In genomic region chr13:51803422-51804294, GRCh38 we compare ENCODE assay signal across 1 cellular context.
A peak's percentile ranks its signal among the peaks of the same experiment; 100 is the strongest.
TF ChIP-seq lines count a peak whose summit lies in the region.

DHRS12 (minus strand) TSS chr13:51804163; CDS start chr13:51799659, 4,504 bp downstream.

TF ChIP-seq in GM12878, 131 proteins besides CTCF, POLR2A, EP300 and RAD21 (continued from another document and continues in another):
- TF ChIP-seq ZNF592 (IDR thresholded peaks at IDR 0.05) (0 out of 2 replicates have a peak, but pooled peaks have one; percentile 67), BRCA1 (IDR thresholded peaks at IDR 0.05; ENCODE audit: low read depth, low read length) (no peak; the same call in 1 of the 2 replicates), HDGF (IDR thresholded peaks at IDR 0.05) (no peak), EED (IDR thresholded peaks at IDR 0.05; ENCODE audit: low read depth) (no peak), RCOR1 (conservative IDR thresholded peaks at IDR 0.05; ENCODE audit: low read depth, low read length) (no peak), SIN3A (IDR thresholded peaks at IDR 0.05; ENCODE audit: low read depth, low read length) (no peak; the same call in 1 of the 2 replicates), GATAD2B (conservative IDR thresholded peaks at IDR 0.05; ENCODE audit: low read depth) (peak; percentile 92), STAT1 (conservative IDR thresholded peaks at IDR 0.05) (no peak; the same call in 1 of the 2 replicates), CHD1 (IDR thresholded peaks at IDR 0.05; ENCODE audit: low read depth, low read length) (no peak), ZNF274 (IDR thresholded peaks at IDR 0.05; ENCODE audit: insufficient read depth, insufficient read length) (no peak), NKRF (conservative IDR thresholded peaks at IDR 0.05) (peak; percentile 91), NFIC (IDR thresholded peaks at IDR 0.05; ENCODE audit: low read depth, low read length) (no peak), EZH2 (IDR thresholded peaks at IDR 0.05; ENCODE audit: borderline replicate concordance, control insufficient read depth, low read depth, low read length) (no peak), NFXL1 (IDR thresholded peaks at IDR 0.05; ENCODE audit: borderline replicate concordance) (no peak), ZNF207 (IDR thresholded peaks at IDR 0.05; ENCODE audit: borderline replicate concordance) (peak; percentile 79; the same call in 1 of the 2 replicates), IKZF1 (conservative IDR thresholded peaks at IDR 0.05) (peak; percentile 92), STAT3 (IDR thresholded peaks at IDR 0.05; ENCODE audit: low read depth, low read length) (no peak), IKZF2 (IDR thresholded peaks at IDR 0.05) (peak; percentile 10 to 30; a peak in 2 of 4 replicates), SREBF1 (IDR thresholded peaks at IDR 0.05; ENCODE audit: low read length) (no peak), MXI1 (IDR thresholded peaks at IDR 0.05; ENCODE audit: low read depth, low read length) (no peak), RAD51 (IDR thresholded peaks at IDR 0.05) (peak; percentile 55), USF1 (IDR thresholded peaks at IDR 0.05; ENCODE audit: borderline replicate concordance, extremely low read length, insufficient read depth, low read depth, low read length) (peak; percentile 89), CREB1 (IDR thresholded peaks at IDR 0.05; ENCODE audit: low read depth) (peak; percentile 81), CBX3 (IDR thresholded peaks at IDR 0.05; ENCODE audit: borderline replicate concordance, low read depth) (no peak), CEBPZ (IDR thresholded peaks at IDR 0.05; ENCODE audit: low read depth, low read length) (no peak), TCF12 (IDR thresholded peaks at IDR 0.05; ENCODE audit: low read depth, low read length) (0 out of 2 replicates have a peak, but pooled peaks have one; percentile 2), SREBF2 (IDR thresholded peaks at IDR 0.05; ENCODE audit: low read length) (no peak)
- TF ChIP-seq, protein P1, sequence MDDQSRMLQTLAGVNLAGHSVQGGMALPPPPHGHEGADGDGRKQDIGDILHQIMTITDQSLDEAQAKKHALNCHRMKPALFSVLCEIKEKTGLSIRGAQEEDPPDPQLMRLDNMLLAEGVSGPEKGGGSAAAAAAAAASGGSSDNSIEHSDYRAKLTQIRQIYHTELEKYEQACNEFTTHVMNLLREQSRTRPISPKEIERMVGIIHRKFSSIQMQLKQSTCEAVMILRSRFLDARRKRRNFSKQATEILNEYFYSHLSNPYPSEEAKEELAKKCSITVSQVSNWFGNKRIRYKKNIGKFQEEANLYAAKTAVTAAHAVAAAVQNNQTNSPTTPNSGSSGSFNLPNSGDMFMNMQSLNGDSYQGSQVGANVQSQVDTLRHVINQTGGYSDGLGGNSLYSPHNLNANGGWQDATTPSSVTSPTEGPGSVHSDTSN (IDR thresholded peaks at IDR 0.05; ENCODE audit: insufficient replicate concordance, low read depth, low read length), result no peak
- TF ChIP-seq, protein P2, sequence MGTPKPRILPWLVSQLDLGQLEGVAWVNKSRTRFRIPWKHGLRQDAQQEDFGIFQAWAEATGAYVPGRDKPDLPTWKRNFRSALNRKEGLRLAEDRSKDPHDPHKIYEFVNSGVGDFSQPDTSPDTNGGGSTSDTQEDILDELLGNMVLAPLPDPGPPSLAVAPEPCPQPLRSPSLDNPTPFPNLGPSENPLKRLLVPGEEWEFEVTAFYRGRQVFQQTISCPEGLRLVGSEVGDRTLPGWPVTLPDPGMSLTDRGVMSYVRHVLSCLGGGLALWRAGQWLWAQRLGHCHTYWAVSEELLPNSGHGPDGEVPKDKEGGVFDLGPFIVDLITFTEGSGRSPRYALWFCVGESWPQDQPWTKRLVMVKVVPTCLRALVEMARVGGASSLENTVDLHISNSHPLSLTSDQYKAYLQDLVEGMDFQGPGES (IDR thresholded peaks at IDR 0.05), result no peak
- TF ChIP-seq, protein P3, sequence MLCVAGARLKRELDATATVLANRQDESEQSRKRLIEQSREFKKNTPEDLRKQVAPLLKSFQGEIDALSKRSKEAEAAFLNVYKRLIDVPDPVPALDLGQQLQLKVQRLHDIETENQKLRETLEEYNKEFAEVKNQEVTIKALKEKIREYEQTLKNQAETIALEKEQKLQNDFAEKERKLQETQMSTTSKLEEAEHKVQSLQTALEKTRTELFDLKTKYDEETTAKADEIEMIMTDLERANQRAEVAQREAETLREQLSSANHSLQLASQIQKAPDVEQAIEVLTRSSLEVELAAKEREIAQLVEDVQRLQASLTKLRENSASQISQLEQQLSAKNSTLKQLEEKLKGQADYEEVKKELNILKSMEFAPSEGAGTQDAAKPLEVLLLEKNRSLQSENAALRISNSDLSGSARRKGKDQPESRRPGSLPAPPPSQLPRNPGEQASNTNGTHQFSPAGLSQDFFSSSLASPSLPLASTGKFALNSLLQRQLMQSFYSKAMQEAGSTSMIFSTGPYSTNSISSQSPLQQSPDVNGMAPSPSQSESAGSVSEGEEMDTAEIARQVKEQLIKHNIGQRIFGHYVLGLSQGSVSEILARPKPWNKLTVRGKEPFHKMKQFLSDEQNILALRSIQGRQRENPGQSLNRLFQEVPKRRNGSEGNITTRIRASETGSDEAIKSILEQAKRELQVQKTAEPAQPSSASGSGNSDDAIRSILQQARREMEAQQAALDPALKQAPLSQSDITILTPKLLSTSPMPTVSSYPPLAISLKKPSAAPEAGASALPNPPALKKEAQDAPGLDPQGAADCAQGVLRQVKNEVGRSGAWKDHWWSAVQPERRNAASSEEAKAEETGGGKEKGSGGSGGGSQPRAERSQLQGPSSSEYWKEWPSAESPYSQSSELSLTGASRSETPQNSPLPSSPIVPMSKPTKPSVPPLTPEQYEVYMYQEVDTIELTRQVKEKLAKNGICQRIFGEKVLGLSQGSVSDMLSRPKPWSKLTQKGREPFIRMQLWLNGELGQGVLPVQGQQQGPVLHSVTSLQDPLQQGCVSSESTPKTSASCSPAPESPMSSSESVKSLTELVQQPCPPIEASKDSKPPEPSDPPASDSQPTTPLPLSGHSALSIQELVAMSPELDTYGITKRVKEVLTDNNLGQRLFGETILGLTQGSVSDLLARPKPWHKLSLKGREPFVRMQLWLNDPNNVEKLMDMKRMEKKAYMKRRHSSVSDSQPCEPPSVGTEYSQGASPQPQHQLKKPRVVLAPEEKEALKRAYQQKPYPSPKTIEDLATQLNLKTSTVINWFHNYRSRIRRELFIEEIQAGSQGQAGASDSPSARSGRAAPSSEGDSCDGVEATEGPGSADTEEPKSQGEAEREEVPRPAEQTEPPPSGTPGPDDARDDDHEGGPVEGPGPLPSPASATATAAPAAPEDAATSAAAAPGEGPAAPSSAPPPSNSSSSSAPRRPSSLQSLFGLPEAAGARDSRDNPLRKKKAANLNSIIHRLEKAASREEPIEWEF (IDR thresholded peaks at IDR 0.05; ENCODE audit: insufficient replicate concordance, low read depth, low read length), result peak; percentile 67
- TF ChIP-seq, protein P4, sequence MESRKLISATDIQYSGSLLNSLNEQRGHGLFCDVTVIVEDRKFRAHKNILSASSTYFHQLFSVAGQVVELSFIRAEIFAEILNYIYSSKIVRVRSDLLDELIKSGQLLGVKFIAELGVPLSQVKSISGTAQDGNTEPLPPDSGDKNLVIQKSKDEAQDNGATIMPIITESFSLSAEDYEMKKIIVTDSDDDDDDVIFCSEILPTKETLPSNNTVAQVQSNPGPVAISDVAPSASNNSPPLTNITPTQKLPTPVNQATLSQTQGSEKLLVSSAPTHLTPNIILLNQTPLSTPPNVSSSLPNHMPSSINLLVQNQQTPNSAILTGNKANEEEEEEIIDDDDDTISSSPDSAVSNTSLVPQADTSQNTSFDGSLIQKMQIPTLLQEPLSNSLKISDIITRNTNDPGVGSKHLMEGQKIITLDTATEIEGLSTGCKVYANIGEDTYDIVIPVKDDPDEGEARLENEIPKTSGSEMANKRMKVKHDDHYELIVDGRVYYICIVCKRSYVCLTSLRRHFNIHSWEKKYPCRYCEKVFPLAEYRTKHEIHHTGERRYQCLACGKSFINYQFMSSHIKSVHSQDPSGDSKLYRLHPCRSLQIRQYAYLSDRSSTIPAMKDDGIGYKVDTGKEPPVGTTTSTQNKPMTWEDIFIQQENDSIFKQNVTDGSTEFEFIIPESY (IDR thresholded peaks at IDR 0.05), result no peak
- TF ChIP-seq, protein P5, sequence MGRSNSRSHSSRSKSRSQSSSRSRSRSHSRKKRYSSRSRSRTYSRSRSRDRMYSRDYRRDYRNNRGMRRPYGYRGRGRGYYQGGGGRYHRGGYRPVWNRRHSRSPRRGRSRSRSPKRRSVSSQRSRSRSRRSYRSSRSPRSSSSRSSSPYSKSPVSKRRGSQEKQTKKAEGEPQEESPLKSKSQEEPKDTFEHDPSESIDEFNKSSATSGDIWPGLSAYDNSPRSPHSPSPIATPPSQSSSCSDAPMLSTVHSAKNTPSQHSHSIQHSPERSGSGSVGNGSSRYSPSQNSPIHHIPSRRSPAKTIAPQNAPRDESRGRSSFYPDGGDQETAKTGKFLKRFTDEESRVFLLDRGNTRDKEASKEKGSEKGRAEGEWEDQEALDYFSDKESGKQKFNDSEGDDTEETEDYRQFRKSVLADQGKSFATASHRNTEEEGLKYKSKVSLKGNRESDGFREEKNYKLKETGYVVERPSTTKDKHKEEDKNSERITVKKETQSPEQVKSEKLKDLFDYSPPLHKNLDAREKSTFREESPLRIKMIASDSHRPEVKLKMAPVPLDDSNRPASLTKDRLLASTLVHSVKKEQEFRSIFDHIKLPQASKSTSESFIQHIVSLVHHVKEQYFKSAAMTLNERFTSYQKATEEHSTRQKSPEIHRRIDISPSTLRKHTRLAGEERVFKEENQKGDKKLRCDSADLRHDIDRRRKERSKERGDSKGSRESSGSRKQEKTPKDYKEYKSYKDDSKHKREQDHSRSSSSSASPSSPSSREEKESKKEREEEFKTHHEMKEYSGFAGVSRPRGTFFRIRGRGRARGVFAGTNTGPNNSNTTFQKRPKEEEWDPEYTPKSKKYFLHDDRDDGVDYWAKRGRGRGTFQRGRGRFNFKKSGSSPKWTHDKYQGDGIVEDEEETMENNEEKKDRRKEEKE (IDR thresholded peaks at IDR 0.05), result no peak
